Comparison of ENCODE assay signal across 6 cellular contexts in the genomic region with DNA sequence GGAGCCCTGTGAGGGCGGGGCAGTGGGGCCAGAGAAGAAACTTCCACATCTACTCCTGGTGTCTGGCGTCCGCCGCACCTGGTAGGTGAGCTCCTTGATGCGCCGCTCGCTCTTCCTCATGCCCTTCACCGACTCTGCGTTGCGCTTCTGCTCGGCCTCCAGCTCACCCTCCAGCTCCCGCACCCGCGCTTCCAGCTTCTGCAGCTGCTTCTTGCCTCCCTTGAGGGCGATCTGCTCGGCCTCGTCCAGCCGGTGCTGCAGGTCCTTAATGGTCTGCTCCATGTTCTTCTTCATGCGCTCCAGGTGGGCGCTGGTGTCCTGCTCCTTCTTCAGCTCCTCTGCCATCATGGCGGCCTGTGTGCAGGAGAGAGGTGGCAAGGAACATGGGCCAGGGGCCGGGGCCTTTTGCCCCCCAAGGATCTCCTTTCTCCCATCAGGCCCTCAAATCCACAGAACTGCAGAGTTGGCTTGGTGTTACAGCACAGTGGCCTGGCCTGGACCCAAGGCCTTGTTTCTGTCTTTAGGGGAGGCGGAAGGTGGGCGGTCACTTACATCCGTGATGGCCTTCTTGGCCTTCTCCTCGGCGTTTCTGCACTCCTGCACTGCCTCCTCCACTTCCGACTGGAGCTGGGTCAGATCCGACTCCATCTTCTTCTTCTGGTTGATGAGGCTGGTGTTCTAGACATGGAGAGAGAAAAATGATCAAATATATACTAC. TPM values are rescaled to one million over a fixed set of nuclear protein-coding genes. Genes with fewer than 3 reads are reported as not detected.
"Had no signal": no experiment of that assay in that cellular context is flagged by ENCODE, and none has a peak within 500 bp of the region (broad histone marks: within the 10 kb centered on the region; RNA-seq: fewer than 3 reads in every experiment).

No MANE protein-coding gene starts in this region.

- H3K27ac Mint-ChIP-seq: GM23338, H9, IgD-negative memory B cell had no signal

- DNase-seq: H9, HCEC 1CT had no signal

- H3K36me3 Mint-ChIP-seq: IgD-negative memory B cell had no signal

- H3K4me1 Mint-ChIP-seq: IgD-negative memory B cell had no signal

- ATAC-seq: GM23338 had no signal

- H3K4me3 Mint-ChIP-seq: GM23338, H9 had no signal

- H3K4me3 ChIP-seq: GM23338 had no signal

- H3K9me3 Mint-ChIP-seq: GM23338, H9, IgD-negative memory B cell had no signal

RNA-seq across cellular contexts. Expression of gene CMTM5, which starts 7.7 kb away (rescaled TPM):
- total RNA-seq: H1, H9, HT-29 had no signal
- polyA plus RNA-seq: GM23338 had no signal

RNA-seq across cellular contexts. Expression of gene IL25, which starts 11.9 kb away (rescaled TPM):
- total RNA-seq: GM23338, H1, H9, HT-29 had no signal
- polyA plus RNA-seq: GM23338, H1, IgD-negative memory B cell had no signal

RNA-seq across cellular contexts. Expression of gene EFS, which starts 19.6 kb away (rescaled TPM):
- total RNA-seq: HT-29 had no signal
- polyA plus RNA-seq: IgD-negative memory B cell had no signal

RNA-seq across cellular contexts. Expression of gene MYH6, which starts 23.6 kb away (rescaled TPM):
- total RNA-seq: H1, HT-29 had no signal
- polyA plus RNA-seq: IgD-negative memory B cell had no signal

RNA-seq across cellular contexts. Expression of gene SLC22A17, which starts 31.8 kb away (rescaled TPM):
- total RNA-seq: HT-29 had no signal
